In the genomic region with DNA sequence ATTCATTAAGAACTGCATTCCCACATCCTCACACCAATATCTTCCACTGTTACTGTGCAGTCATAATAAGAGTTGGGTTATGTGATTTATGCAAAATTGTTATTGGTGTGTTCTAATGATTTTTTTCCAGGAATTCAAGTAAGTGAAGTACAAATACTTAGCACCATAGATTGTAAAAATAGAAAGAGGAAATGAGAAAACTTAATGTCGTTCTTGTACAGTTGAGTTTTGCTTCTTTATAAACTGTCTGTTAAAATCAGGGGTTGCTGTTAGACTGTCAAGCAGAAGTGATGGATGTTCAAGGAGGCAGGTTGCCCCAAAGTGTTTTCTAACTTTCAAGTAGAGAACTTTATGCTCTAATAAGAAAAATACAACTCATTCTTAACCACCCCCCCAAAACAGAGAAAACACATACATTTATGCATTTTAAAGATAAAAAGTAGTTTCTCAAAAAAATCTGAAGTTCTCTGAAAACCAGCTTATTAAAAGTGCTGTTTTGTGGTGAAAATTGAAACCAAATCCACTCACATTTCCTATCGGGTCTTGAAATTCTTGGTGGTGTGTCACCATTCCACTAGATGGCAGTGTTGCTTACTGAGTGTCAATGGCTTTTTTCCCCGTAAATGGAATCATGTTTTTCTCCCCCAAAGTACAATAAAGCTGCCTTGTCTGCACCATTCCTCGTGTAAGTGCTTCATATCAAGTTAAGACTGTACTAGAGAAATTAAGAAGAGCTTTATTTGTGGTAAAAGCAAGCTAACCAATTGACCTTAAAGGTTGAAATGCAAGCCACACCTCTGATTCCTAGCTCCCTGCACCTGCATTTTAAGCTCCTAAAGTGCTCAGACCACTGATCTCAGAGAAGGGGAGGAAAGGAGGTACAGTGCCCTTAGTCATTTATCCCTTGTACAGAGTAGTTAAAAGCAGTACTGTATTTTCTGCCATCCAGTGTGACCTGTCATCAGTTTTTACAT, we compare ENCODE assay signal across 8 cellular contexts. TPM values are rescaled to one million over a fixed set of nuclear protein-coding genes. Genes with fewer than 3 reads are reported as not detected.
DNase-seq lines count a peak whose midpoint lies in the region; ATAC-seq lines count a peak whose summit lies in the region.

No MANE protein-coding gene starts in this region.

- no peaks in the 10 kb centered on the region for H3K36me3 ChIP-seq in H7 (replicated peaks; ENCODE audit: control insufficient read depth, insufficient read depth, low read length)

- no peak overlapping the region for H3K4me3 ChIP-seq in H7 (ENCODE audit: insufficient read depth, low read depth, low read length)

- peaks cover 8% of the 10 kb centered on the region for H3K36me3 Mint-ChIP-seq in activated naive CD8-positive, alpha-beta T cell treated with anti-CD3 and anti-CD28 coated beads, Interleukin-2, amount 50 U/mL, for 24 hours (ENCODE audit: low read depth)
- peaks cover 15 to 37% of the 10 kb centered on the region in 2 donors for H3K36me3 Mint-ChIP-seq in stimulated activated naive B cell treated with anti-CD40 and anti-IgM and Interleukin-4, amounts not matched to agents 10 μg/mL and 1 μg/mL and 100 μg/mL, for 72 hours

- no peaks in the 10 kb centered on the region for H3K9me3 Mint-ChIP-seq in activated naive CD8-positive, alpha-beta T cell treated with anti-CD3 and anti-CD28 coated beads, Interleukin-2, amount 50 U/mL, for 24 hours
- H3K9me3 Mint-ChIP-seq in stimulated activated naive B cell treated with anti-CD40 and anti-IgM and Interleukin-4, amounts not matched to agents 10 μg/mL and 1 μg/mL and 100 μg/mL, for 72 hours, result no peaks in the 10 kb centered on the region

- DNase-seq in NCI-H510A treated with DMSO at 0.1 percent for 48 hours (lab: John Stamatoyannopoulos, UW) (peak; percentile 63), NCI-H510A (lab: John Stamatoyannopoulos, UW) (no peak), H7 (peak; percentile 74), NCI-H748 (lab: John Stamatoyannopoulos, UW; ENCODE audit: unreplicated experiment) (peak; percentile 14), hepatic stellate cell (ENCODE audit: low spot score) (peak; percentile 71), NCI-H526 treated with DMSO at 0.1 percent for 48 hours (lab: John Stamatoyannopoulos, UW) (no peak)
- DNase-seq in activated naive CD8-positive, alpha-beta T cell treated with anti-CD3 and anti-CD28 coated beads, Interleukin-2, amount 50 U/mL, for 24 hours, result peak; percentile 27
- DNase-seq in stimulated activated naive B cell treated with anti-CD40 and anti-IgM and Interleukin-4, amounts not matched to agents 10 μg/mL and 1 μg/mL and 100 μg/mL, for 72 hours, result peak; percentile 17

- no peaks in the 10 kb centered on the region for H3K27me3 ChIP-seq in H7 (ENCODE audit: control insufficient read depth, insufficient read depth, low read length)

- peak; percentile 20 for ATAC-seq in activated naive CD8-positive, alpha-beta T cell treated with anti-CD3 and anti-CD28 coated beads, Interleukin-2, amount 50 U/mL, for 24 hours
- peak; percentile 91 to 92 for ATAC-seq in stimulated activated naive B cell treated with anti-CD40 and anti-IgM and Interleukin-4, amounts not matched to agents 10 μg/mL and 1 μg/mL and 100 μg/mL, for 72 hours (replicated peaks)

- H3K4me1 Mint-ChIP-seq in activated naive CD8-positive, alpha-beta T cell treated with anti-CD3 and anti-CD28 coated beads, Interleukin-2, amount 50 U/mL, for 24 hours, result peaks cover 47% of the 10 kb centered on the region
- H3K4me1 Mint-ChIP-seq in stimulated activated naive B cell treated with anti-CD40 and anti-IgM and Interleukin-4, amounts not matched to agents 10 μg/mL and 1 μg/mL and 100 μg/mL, for 72 hours, result peaks cover 58 to 92% of the 10 kb centered on the region in 2 donors

- no peak overlapping the region for H3K4me3 Mint-ChIP-seq in activated naive CD8-positive, alpha-beta T cell treated with anti-CD3 and anti-CD28 coated beads, Interleukin-2, amount 50 U/mL, for 24 hours
- peak overlapping the region; percentile 66 to 70 for H3K4me3 Mint-ChIP-seq in stimulated activated naive B cell treated with anti-CD40 and anti-IgM and Interleukin-4, amounts not matched to agents 10 μg/mL and 1 μg/mL and 100 μg/mL, for 72 hours

- H3K27me3 Mint-ChIP-seq in activated naive CD8-positive, alpha-beta T cell treated with anti-CD3 and anti-CD28 coated beads, Interleukin-2, amount 50 U/mL, for 24 hours, result no peaks in the 10 kb centered on the region
- no peaks in the 10 kb centered on the region for H3K27me3 Mint-ChIP-seq in stimulated activated naive B cell treated with anti-CD40 and anti-IgM and Interleukin-4, amounts not matched to agents 10 μg/mL and 1 μg/mL and 100 μg/mL, for 72 hours

- H3K27ac Mint-ChIP-seq in activated naive CD8-positive, alpha-beta T cell treated with anti-CD3 and anti-CD28 coated beads, Interleukin-2, amount 50 U/mL, for 24 hours, result peak overlapping the region; percentile 58
- H3K27ac Mint-ChIP-seq in stimulated activated naive B cell treated with anti-CD40 and anti-IgM and Interleukin-4, amounts not matched to agents 10 μg/mL and 1 μg/mL and 100 μg/mL, for 72 hours, result peak overlapping the region; percentile 94

RNA-seq across cellular contexts. Expression of gene IGSF6, which starts 4.7 kb away (rescaled TPM):
- total RNA-seq in H7 (2014; rRNA removed; shearing (Covaris generic)), result not detected in 2 replicates

RNA-seq across cellular contexts. Expression of gene OTOA, which starts 6.7 kb away (rescaled TPM):
- not detected in 2 replicates for total RNA-seq in H7 (2014; rRNA removed; shearing (Covaris generic))

RNA-seq across cellular contexts. Expression of gene METTL9, which starts 57.7 kb away (rescaled TPM):
- total RNA-seq in H7 (2014; rRNA removed; shearing (Covaris generic)), result 163 and 173 TPM in 2 replicates

Comparison
In these comparisons a context has a peak if more than half of its experiments do, and no peak if none do; other contexts are left out.
1. DNase-seq: peak in NCI-H510A treated with DMSO at 0.1 percent for 48 hours (single experiment), H7 (single experiment), NCI-H748 (single experiment), activated naive CD8-positive, alpha-beta T cell treated with anti-CD3 and anti-CD28 coated beads, Interleukin-2, amount 50 U/mL, for 24 hours (single experiment), hepatic stellate cell (single experiment) and stimulated activated naive B cell treated with anti-CD40 and anti-IgM and Interleukin-4, amounts not matched to agents 10 μg/mL and 1 μg/mL and 100 μg/mL, for 72 hours (single experiment); none in NCI-H510A (single experiment) and NCI-H526 treated with DMSO at 0.1 percent for 48 hours (single experiment).